1 cellular context compared by ENCODE assay signal in genomic region chr3:138834359-138835176, GRCh38.
TF ChIP-seq lines count a peak whose summit lies in the region.

Gene PIK3CB, minus strand, starts transcription at chr3:138834928. Its CDS starts 75,585 bp downstream, at chr3:138759343.

TF ChIP-seq in HEK293, 187 proteins besides CTCF, POLR2A, EP300 and RAD21 (continued from another document and continues in another):
- TF ChIP-seq PRDM10 (tag by site-specific recombination; IDR thresholded peaks at IDR 0.05) (peak; percentile 82), ZNF626 (tag by site-specific recombination; IDR thresholded peaks at IDR 0.05) (no peak; the same call in 1 of the 2 replicates), ZNF112 (tag by site-specific recombination; IDR thresholded peaks at IDR 0.05) (no peak), KLF16 (tag by site-specific recombination; IDR thresholded peaks at IDR 0.05) (no peak), ZBTB21 (tag by site-specific recombination; IDR thresholded peaks at IDR 0.05) (no peak), ZNF239 (tag by site-specific recombination; IDR thresholded peaks at IDR 0.05) (no peak), ZNF76 (tag by site-specific recombination; IDR thresholded peaks at IDR 0.05; ENCODE audit: borderline replicate concordance, low read depth) (peak; percentile 40; the same call in 1 of the 2 replicates), ZBTB17 (tag by site-specific recombination; IDR thresholded peaks at IDR 0.05) (no peak), ZNF704 (tag by site-specific recombination; IDR thresholded peaks at IDR 0.05) (no peak), ZNF121 (tag by site-specific recombination; IDR thresholded peaks at IDR 0.05) (peak; percentile 95), ZNF561 (tag by site-specific recombination; IDR thresholded peaks at IDR 0.05; ENCODE audit: borderline replicate concordance) (peak; percentile 40; the same call in 1 of the 2 replicates), ZFP41 (tag by site-specific recombination; IDR thresholded peaks at IDR 0.05; ENCODE audit: borderline replicate concordance) (no peak), ZNF366 (tag by site-specific recombination; conservative IDR thresholded peaks at IDR 0.05) (no peak), ZNF423 (tag by site-specific recombination; IDR thresholded peaks at IDR 0.05) (no peak), SP2 (tag by site-specific recombination; IDR thresholded peaks at IDR 0.05) (peak; percentile 43), ZNF585B (tag by site-specific recombination; IDR thresholded peaks at IDR 0.05) (no peak), ZNF223 (tag by site-specific recombination; IDR thresholded peaks at IDR 0.05) (no peak), MZF1 (tag by site-specific recombination; IDR thresholded peaks at IDR 0.05; ENCODE audit: borderline replicate concordance) (no peak), ZNF404 (tag by site-specific recombination; IDR thresholded peaks at IDR 0.05) (no peak), ZSCAN30 (tag by site-specific recombination; IDR thresholded peaks at IDR 0.05) (no peak; the same call in 1 of the 2 replicates), ZNF549 (tag by site-specific recombination; IDR thresholded peaks at IDR 0.05) (no peak), ZNF473 (tag by site-specific recombination; IDR thresholded peaks at IDR 0.05) (no peak), ZBTB6 (tag by site-specific recombination; IDR thresholded peaks at IDR 0.05) (no peak), ZNF707 (tag by site-specific recombination; IDR thresholded peaks at IDR 0.05) (no peak), OSR2 (tag by site-specific recombination; IDR thresholded peaks at IDR 0.05) (no peak), GLI2 (tag by site-specific recombination; IDR thresholded peaks at IDR 0.05; ENCODE audit: borderline replicate concordance, low read depth) (no peak), ZNF221 (tag by site-specific recombination; IDR thresholded peaks at IDR 0.05; ENCODE audit: borderline replicate concordance) (no peak), ZNF24 (tag by site-specific recombination; IDR thresholded peaks at IDR 0.05) (no peak), ZBTB20 (tag by site-specific recombination; IDR thresholded peaks at IDR 0.05) (peak; percentile 0; the same call in 1 of the 2 replicates), ZNF792 (tag by site-specific recombination; IDR thresholded peaks at IDR 0.05) (no peak), ZFP3 (tag by site-specific recombination; IDR thresholded peaks at IDR 0.05; ENCODE audit: low read depth) (no peak), SALL2 (tag by site-specific recombination; IDR thresholded peaks at IDR 0.05; ENCODE audit: borderline replicate concordance) (no peak), ZNF558 (tag by site-specific recombination; IDR thresholded peaks at IDR 0.05) (no peak), ZNF416 (tag by site-specific recombination; IDR thresholded peaks at IDR 0.05) (no peak), ZNF530 (tag by site-specific recombination; IDR thresholded peaks at IDR 0.05; ENCODE audit: low read depth) (no peak), ZNF341 (tag by site-specific recombination; IDR thresholded peaks at IDR 0.05; ENCODE audit: low read depth) (peak; percentile 34; the same call in 1 of the 2 replicates), ZNF184 (tag by site-specific recombination; IDR thresholded peaks at IDR 0.05) (no peak), ZNF692 (tag by site-specific recombination; IDR thresholded peaks at IDR 0.05) (no peak), ZBTB10 (tag by site-specific recombination; IDR thresholded peaks at IDR 0.05) (no peak), OVOL3 (tag by site-specific recombination; IDR thresholded peaks at IDR 0.05) (no peak), ZNF146 (tag by site-specific recombination; IDR thresholded peaks at IDR 0.05) (no peak), PRDM2 (tag by site-specific recombination; IDR thresholded peaks at IDR 0.05; ENCODE audit: borderline replicate concordance) (no peak), ZNF2 (tag by site-specific recombination; IDR thresholded peaks at IDR 0.05) (no peak), ZNF596 (tag by site-specific recombination; IDR thresholded peaks at IDR 0.05) (no peak), ZNF654 (tag by site-specific recombination; IDR thresholded peaks at IDR 0.05; ENCODE audit: low read depth) (no peak)
- TF ChIP-seq, protein P1, sequence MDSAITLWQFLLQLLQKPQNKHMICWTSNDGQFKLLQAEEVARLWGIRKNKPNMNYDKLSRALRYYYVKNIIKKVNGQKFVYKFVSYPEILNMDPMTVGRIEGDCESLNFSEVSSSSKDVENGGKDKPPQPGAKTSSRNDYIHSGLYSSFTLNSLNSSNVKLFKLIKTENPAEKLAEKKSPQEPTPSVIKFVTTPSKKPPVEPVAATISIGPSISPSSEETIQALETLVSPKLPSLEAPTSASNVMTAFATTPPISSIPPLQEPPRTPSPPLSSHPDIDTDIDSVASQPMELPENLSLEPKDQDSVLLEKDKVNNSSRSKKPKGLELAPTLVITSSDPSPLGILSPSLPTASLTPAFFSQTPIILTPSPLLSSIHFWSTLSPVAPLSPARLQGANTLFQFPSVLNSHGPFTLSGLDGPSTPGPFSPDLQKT (IDR thresholded peaks at IDR 0.05; ENCODE audit: borderline replicate concordance, low read depth, low read length): no peak
- TF ChIP-seq, protein P2, sequence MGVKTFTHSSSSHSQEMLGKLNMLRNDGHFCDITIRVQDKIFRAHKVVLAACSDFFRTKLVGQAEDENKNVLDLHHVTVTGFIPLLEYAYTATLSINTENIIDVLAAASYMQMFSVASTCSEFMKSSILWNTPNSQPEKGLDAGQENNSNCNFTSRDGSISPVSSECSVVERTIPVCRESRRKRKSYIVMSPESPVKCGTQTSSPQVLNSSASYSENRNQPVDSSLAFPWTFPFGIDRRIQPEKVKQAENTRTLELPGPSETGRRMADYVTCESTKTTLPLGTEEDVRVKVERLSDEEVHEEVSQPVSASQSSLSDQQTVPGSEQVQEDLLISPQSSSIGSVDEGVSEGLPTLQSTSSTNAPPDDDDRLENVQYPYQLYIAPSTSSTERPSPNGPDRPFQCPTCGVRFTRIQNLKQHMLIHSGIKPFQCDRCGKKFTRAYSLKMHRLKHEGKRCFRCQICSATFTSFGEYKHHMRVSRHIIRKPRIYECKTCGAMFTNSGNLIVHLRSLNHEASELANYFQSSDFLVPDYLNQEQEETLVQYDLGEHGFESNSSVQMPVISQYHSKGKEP (tag by site-specific recombination; IDR thresholded peaks at IDR 0.05): no peak
